In genomic region chr14:73491977-73492552, GRCh38 we compare ENCODE assay signal across 8 cellular contexts. TPM values are rescaled to one million over a fixed set of nuclear protein-coding genes. Genes with fewer than 3 reads are reported as not detected.
A peak's percentile ranks its signal among the peaks of the same experiment; 100 is the strongest.
DNase-seq lines count a peak whose midpoint lies in the region; ATAC-seq and TF ChIP-seq lines count a peak whose summit lies in the region.

No MANE protein-coding gene starts in this region.

- intact Hi-C loops in Caco-2 (cut with micrococcal nuclease; ENCODE audit: unreplicated experiment), result loop anchor here (2.0 to 5.0 kb wide), 4 partner anchors 33 to 140 kb away; partner anchors contain the start of genes ACOT1, ACOT2 and NUMB
- intact Hi-C loops in PC-3 (cut with micrococcal nuclease), result loop anchor here (2.0 to 5.0 kb wide), 3 partner anchors 77 to 140 kb away; partner anchors contain the start of genes ACOT2 and ACOT6
- intact Hi-C loops in ovary (cut with DNase I), result no loop called here

- peak overlapping the region; percentile 82 for H3K9ac ChIP-seq in PC-3 (ENCODE audit: low read length)

- no peaks in the 10 kb centered on the region for H3K27me3 Mint-ChIP-seq in Caco-2 (ENCODE audit: insufficient read depth, unreplicated experiment)

- no peak overlapping the region for H3K27ac Mint-ChIP-seq in Caco-2 (ENCODE audit: unreplicated experiment)

- H3K9me3 ChIP-seq in Caco-2 (no peaks in the 10 kb centered on the region), PC-3 (ENCODE audit: low read length) (no peaks in the 10 kb centered on the region), ovary (no peaks in the 10 kb centered on the region)

- BruUV-seq in Caco-2 (replicated peaks; lab: Mats Ljungman, UMichigan) (no TSS peak), PC-3 (replicated peaks; lab: Mats Ljungman, UMichigan) (no TSS peak)

- H2AFZ ChIP-seq in PC-3 (ENCODE audit: low read length), result peak overlapping the region; percentile 85; the same call in 1 of the 2 replicates

- H3K4me1 ChIP-seq in Caco-2 (peaks cover 18% of the 10 kb centered on the region), PC-3 (ENCODE audit: insufficient read depth, low read length) (peaks cover 26% of the 10 kb centered on the region), ovary (ENCODE audit: insufficient read depth) (peaks cover 7% of the 10 kb centered on the region)

- no peaks in the 10 kb centered on the region for H3F3A ChIP-seq in PC-3 (ENCODE audit: low read length, unreplicated experiment)

- CTCF ChIA-PET in Caco-2 (lab: Charles Lee), result no interaction called here
- CTCF ChIA-PET in PC-3 (lab: Charles Lee), result no interaction called here

- no peaks in the 10 kb centered on the region for H3K9me3 Mint-ChIP-seq in Caco-2 (ENCODE audit: unreplicated experiment)

- no peak for TF ChIP-seq EP300 in ovary (IDR thresholded peaks at IDR 0.05)

- H4K20me1 ChIP-seq in PC-3 (ENCODE audit: low read length), result peaks cover 24% of the 10 kb centered on the region

- TF ChIP-seq POLR2A in ovary (IDR thresholded peaks at IDR 0.05) (no peak), erythroblast (IDR thresholded peaks at IDR 0.05; ENCODE audit: low read length) (no peak)

- ATAC-seq in PC-3, result no peak

- H3K27ac ChIP-seq in PC-3 (ENCODE audit: low read length) (no peak overlapping the region), ovary (peak overlapping the region in 1 of 2 donors; percentile 86)

- 54 to 65% (median 59%) methylated on average over 28 of the region's 28 CpGs for WGBS in ovary, 3 donors

- H3K36me3 Mint-ChIP-seq in Caco-2 (ENCODE audit: insufficient read depth, unreplicated experiment), result peaks cover 7% of the 10 kb centered on the region

- DNase-seq in Caco-2 (no peak), PC-3 (no peak), epithelial cell of esophagus (ENCODE audit: low read depth) (no peak), ovary (peak in 1 of 5 donors; percentile 33), ecto neural progenitor cell (ENCODE audit: low spot score) (no peak), erythroblast (lab: John Stamatoyannopoulos, UW) (no peak)
- DNase-seq in stimulated activated CD4-positive, alpha-beta T cell treated with anti-CD3 and anti-CD28 coated beads, Interleukin-2, amount 100 ng/mL, for 24 hours, result no peak
- DNase-seq in stimulated activated CD4-positive, alpha-beta T cell treated with anti-CD3 and anti-CD28 coated beads, Interleukin-15, amount 100 ng/mL, for 24 hours, result no peak

- peaks cover 41% of the 10 kb centered on the region for H3K79me2 ChIP-seq in PC-3 (ENCODE audit: low read length)

- H3K4me3 ChIP-seq in Caco-2 (ENCODE audit: low read depth, low read length) (peak overlapping the region; percentile 71), PC-3 (ENCODE audit: low read length) (peak overlapping the region; percentile 79), epithelial cell of esophagus (ENCODE audit: low read length) (peak overlapping the region; percentile 65), ovary (peak overlapping the region; percentile 74)

- no peaks in the 10 kb centered on the region for H3K9me2 ChIP-seq in PC-3 (replicated peaks; ENCODE audit: low read length)

- no peak for TF ChIP-seq CTCF in Caco-2 (IDR thresholded peaks at IDR 0.05; ENCODE audit: insufficient read depth in 1 of 2, low read depth in 1 of 2, low read length in 1 of 2, severe bottlenecking in 1 of 2, unreplicated experiment in 1 of 2)
- no peak for TF ChIP-seq CTCF in PC-3 (conservative IDR thresholded peaks at IDR 0.05; ENCODE audit: low read depth, low read length)
- no peak for TF ChIP-seq CTCF in epithelial cell of esophagus (IDR thresholded peaks at IDR 0.05; ENCODE audit: insufficient read depth, low read depth, low read length, missing control alignments)
- TF ChIP-seq CTCF in ovary (IDR thresholded peaks at IDR 0.05), result no peak

- POLR2A ChIA-PET in Caco-2 (lab: Charles Lee), result no interaction called here
- POLR2A ChIA-PET in PC-3 (lab: Charles Lee; ENCODE audit: unreplicated experiment), result no interaction called here

- H3K36me3 ChIP-seq in Caco-2 (ENCODE audit: control insufficient read depth, insufficient read depth, low read length) (no peaks in the 10 kb centered on the region), PC-3 (ENCODE audit: low read depth, low read length) (no peaks in the 10 kb centered on the region), ovary (no peaks in the 10 kb centered on the region)

- peaks cover 11% of the 10 kb centered on the region for H3K4me1 Mint-ChIP-seq in Caco-2 (ENCODE audit: low read depth, unreplicated experiment)

- no peaks in the 10 kb centered on the region for H3K27me3 ChIP-seq in Caco-2 (replicated peaks; ENCODE audit: control insufficient read depth, insufficient read depth, low read length)
- no peaks in the 10 kb centered on the region for H3K27me3 ChIP-seq in PC-3 (ENCODE audit: low read length)
- no peaks in the 10 kb centered on the region for H3K27me3 ChIP-seq in ovary

- peak overlapping the region; percentile 91 for H3K4me3 Mint-ChIP-seq in Caco-2 (ENCODE audit: unreplicated experiment)

- H3K4me2 ChIP-seq in PC-3 (ENCODE audit: low read length), result peak overlapping the region; percentile 95

RNA-seq across cellular contexts. Expression of gene RIOX1, which starts 1.3 kb away (rescaled TPM):
- total RNA-seq in Caco-2 (2022), result 16.1 and 16.5 TPM in 2 replicates
- total RNA-seq in PC-3 (2014; rRNA removed), result 27.4 and 34.8 TPM in 2 replicates
- 10 to 100 TPM; 10.6 to 16.2 (median 13.7) TPM for total RNA-seq in ovary
- polyA plus RNA-seq in ovary, result 1 to 10 TPM; 4.4 to 6.8 TPM

RNA-seq across cellular contexts. Expression of gene NUMB, which starts 33.7 kb away (rescaled TPM):
- total RNA-seq in Caco-2 (2022) (66.2 and 67.6 TPM in 2 replicates), PC-3 (2014; rRNA removed) (22.2 and 26.8 TPM in 2 replicates), ovary (10 to 100 TPM; 35.4 to 70.6 (median 67.6) TPM)
- 10 to 100 TPM; 32.9 to 78.2 TPM for polyA plus RNA-seq in ovary

RNA-seq across cellular contexts. Expression of gene ACOT1, which starts 44.9 kb away (rescaled TPM):
- total RNA-seq in Caco-2 (2022), result 10.3 TPM in 2 replicates
- 1.1 and 1.4 TPM in 2 replicates for total RNA-seq in PC-3 (2014; rRNA removed)
- total RNA-seq in ovary, result 10 to 100 TPM in 1 of 7 donors, 1 to 10 TPM in 6; 1.6 to 10.4 (median 3.3) TPM
- 10 to 100 TPM in 1 of 2 donors, 1 to 10 TPM in 1; 2.7 to 10.4 TPM for polyA plus RNA-seq in ovary

Comparison
In these comparisons a context has a peak if more than half of its experiments do, and no peak if none do; other contexts are left out.
1. intact Hi-C loops: an anchor here in Caco-2 (2.0 to 5.0 kb wide) and PC-3 (2.0 to 5.0 kb wide); none called in ovary.